ENCODE assay signal across 8 cellular contexts in genomic region chr12:56128669-56129209, GRCh38. TPM values are rescaled to one million over a fixed set of nuclear protein-coding genes. Genes with fewer than 3 reads are reported as not detected.
DNase-seq lines count a peak whose midpoint lies in the region; ATAC-seq and TF ChIP-seq lines count a peak whose summit lies in the region.

No MANE protein-coding gene starts in this region.

- H3K36me3 ChIP-seq in BJ (ENCODE audit: control insufficient read depth, insufficient read depth, low read length): peaks cover 23% of the 10 kb centered on the region
- peaks cover 21 to 34% of the 10 kb centered on the region in 2 experiments for H3K36me3 ChIP-seq in HCT116 (ENCODE audit: control insufficient read depth in 1 of 2, insufficient read depth in 2 of 2, low read length in 2 of 2)
- H3K36me3 ChIP-seq in heart left ventricle: peaks cover 0 to 40% (median 36%) of the 10 kb centered on the region in 9 donors
- H3K36me3 ChIP-seq in rectal smooth muscle tissue (ENCODE audit: control insufficient read depth, insufficient read depth, low read length): peaks cover 24% of the 10 kb centered on the region

- H4K20me1 ChIP-seq in HCT116 (ENCODE audit: insufficient read depth): no peaks in the 10 kb centered on the region

- TF ChIP-seq POLR2A in HCT116 (IDR thresholded peaks at IDR 0.05; ENCODE audit: borderline replicate concordance, extremely low read depth, insufficient read depth, insufficient read length): no peak
- TF ChIP-seq POLR2A in heart left ventricle (IDR thresholded peaks at IDR 0.05): no peak

- H3K4me2 ChIP-seq in HCT116 (ENCODE audit: low read length): peak overlapping the region; percentile 89

- no peaks in the 10 kb centered on the region for H3K27me3 ChIP-seq in BJ (ENCODE audit: control insufficient read depth, insufficient read depth, low read length)
- H3K27me3 ChIP-seq in HCT116 (ENCODE audit: insufficient read depth, low read length): no peaks in the 10 kb centered on the region
- no peaks in the 10 kb centered on the region for H3K27me3 ChIP-seq in heart left ventricle
- no peaks in the 10 kb centered on the region for H3K27me3 ChIP-seq in rectal smooth muscle tissue (ENCODE audit: control insufficient read depth, insufficient read depth, low read length)

- no peaks in the 10 kb centered on the region for H3K27me3 Mint-ChIP-seq in activated T-cell treated with anti-CD3 and anti-CD28 coated beads, Interleukin-2, amount 50 U/mL, for 72 hours (ENCODE audit: low read depth)

- intact Hi-C loops in HCT116 (cut with micrococcal nuclease): loop anchor here (2.0 kb wide), 1 partner anchor 24 kb away; the partner anchor contains the start of gene MYL6B
- intact Hi-C loops in heart left ventricle (cut with DNase I): loop anchor here in 6 of 10 donors (1.0 to 10.0 kb wide), 7 partner anchors 24 to 339 kb away; partner anchors contain the start of genes SPRYD4 (in 5 of the 6), MYL6B (in 2 of the 6), CNPY2 (in 1 of the 6) and MYL6 (in 1 of the 6)

- no peak overlapping the region for H2AFZ ChIP-seq in HCT116 (ENCODE audit: low read depth, low read length, poor library complexity, severe bottlenecking)

- H3K79me2 ChIP-seq in HCT116 (ENCODE audit: insufficient read depth, low read length): peaks cover 29% of the 10 kb centered on the region

- POLR2A ChIA-PET in BJ (lab: Charles Lee): interaction anchor here (0.6 to 0.8 kb wide), 2 partner anchors 25 to 160 kb away, joined by 3 to 4 read pairs; partner anchors contain the start of gene PA2G4
- POLR2A ChIA-PET in HCT116 (lab: Charles Lee): interaction anchor here (0.7 to 2.8 kb wide), 12 partner anchors 9 to 390 kb away, joined by 3 to 42 read pairs (median 8); partner anchors contain the start of genes MYL6, MYL6B, PA2G4 and RNF41

- in situ Hi-C loops in KBM-7 (cut with MboI; ENCODE audit: low pct_unique_long_range_greater_than_20kb, low sequenced_read_pairs): no loop called here

- H3K4me3 ChIP-seq in BJ (ENCODE audit: low read depth, low read length): peak overlapping the region; percentile 90
- peak overlapping the region; percentile 90 to 91 for H3K4me3 ChIP-seq in HCT116 (replicated peaks in 1 of 2; ENCODE audit: low read depth in 1 of 2, low read length in 2 of 2)
- H3K4me3 ChIP-seq in heart left ventricle: peak overlapping the region; percentile 75 to 97 (median 84)
- H3K4me3 ChIP-seq in rectal smooth muscle tissue (ENCODE audit: low read length): peak overlapping the region; percentile 94

- CTCF ChIA-PET in BJ (lab: Yijun Ruan, JAX): interaction anchor here (0.6 to 5.4 kb wide), 6 partner anchors 11 to 129 kb away, joined by 3 to 70 read pairs (median 6); partner anchors contain the start of genes ANKRD52, MYL6, SMARCC2 and ZC3H10
- CTCF ChIA-PET in HCT116 (lab: Charles Lee): interaction anchor here (1.3 to 1.9 kb wide), 5 partner anchors 10 to 77 kb away, joined by 4 to 24 read pairs (median 7); partner anchors contain the start of genes MYL6B, PA2G4, SMARCC2 and ZC3H10

- H3K9me3 ChIP-seq in HCT116 (ENCODE audit: control insufficient read depth in 1 of 2, insufficient read depth in 1 of 2, low read depth in 1 of 2, low read length in 2 of 2): no peaks in the 10 kb centered on the region
- no peaks in the 10 kb centered on the region for H3K9me3 ChIP-seq in heart left ventricle

- H3K27ac Mint-ChIP-seq in activated T-cell treated with anti-CD3 and anti-CD28 coated beads, Interleukin-2, amount 50 U/mL, for 72 hours: peak overlapping the region; percentile 94

- H3K36me3 Mint-ChIP-seq in activated T-cell treated with anti-CD3 and anti-CD28 coated beads, Interleukin-2, amount 50 U/mL, for 72 hours (ENCODE audit: insufficient read depth in 2 of 2): peaks cover 24 to 32% of the 10 kb centered on the region in 2 donors

- RAD21 ChIA-PET in HCT116 (lab: Charles Lee; ENCODE audit: low non-redundant PET in 1 of 2, low total read pairs in 2 of 2, uncharacterized antibody in 2 of 2, unreplicated experiment in 2 of 2): interaction anchor here in 1 of 2 experiments (1.3 kb wide), 1 partner anchor 61 kb away, joined by 6 read pairs; the partner anchor contains the start of gene SMARCC2

- 0% methylated on average over 21 of the region's 21 CpGs for WGBS in heart left ventricle, 4 donors

- peak overlapping the region; percentile 97 to 98 for H3K4me3 Mint-ChIP-seq in activated T-cell treated with anti-CD3 and anti-CD28 coated beads, Interleukin-2, amount 50 U/mL, for 72 hours

- H3K9me3 Mint-ChIP-seq in activated T-cell treated with anti-CD3 and anti-CD28 coated beads, Interleukin-2, amount 50 U/mL, for 72 hours: no peaks in the 10 kb centered on the region

- H3K9me2 ChIP-seq in HCT116 (ENCODE audit: insufficient read depth): no peaks in the 10 kb centered on the region

- peaks cover 68% of the 10 kb centered on the region for H3K4me1 Mint-ChIP-seq in activated T-cell treated with anti-CD3 and anti-CD28 coated beads, Interleukin-2, amount 50 U/mL, for 72 hours (ENCODE audit: low read depth)

- BruUV-seq in HCT116 (replicated peaks; lab: Mats Ljungman, UMichigan): TSS peak; percentile 28

- H3K27ac ChIP-seq in HCT116 (ENCODE audit: low read depth, low read length): peak overlapping the region; percentile 76
- peak overlapping the region; percentile 23 to 94 (median 90) for H3K27ac ChIP-seq in heart left ventricle
- H3K27ac ChIP-seq in rectal smooth muscle tissue (ENCODE audit: low read depth, low read length): peak overlapping the region; percentile 95

- ATAC-seq in HCT116: peak; percentile 6
- no peak for ATAC-seq in activated T-cell treated with anti-CD3 and anti-CD28 coated beads, Interleukin-2, amount 50 U/mL, for 72 hours (replicated peaks in 1 of 2)
- peak in 3 of 4 donors; percentile 1 to 14 (median 3) for ATAC-seq in heart left ventricle
- ATAC-seq in HG03520 (IDR thresholded peaks at IDR 0.05; ENCODE audit: unreplicated experiment): no peak

- no peak for TF ChIP-seq RAD21 in HCT116 (IDR thresholded peaks at IDR 0.05; ENCODE audit: low read depth)

- TF ChIP-seq CTCF in BJ (IDR thresholded peaks at IDR 0.05; ENCODE audit: insufficient read depth, low read depth, low read length): no peak
- TF ChIP-seq CTCF in HCT116 (IDR thresholded peaks at IDR 0.05 in 2 of 3, conservative IDR thresholded peaks at IDR 0.05 in 1 of 3; ENCODE audit: borderline replicate concordance in 1 of 3, insufficient read depth in 1 of 3, low read depth in 2 of 3, low read length in 2 of 3): no peak
- no peak for TF ChIP-seq CTCF in heart left ventricle (IDR thresholded peaks at IDR 0.05)
- no peak for TF ChIP-seq CTCF in GM20000 (IDR thresholded peaks at IDR 0.05; ENCODE audit: extremely low read depth, missing control alignments)

- H3K4me1 ChIP-seq in HCT116 (ENCODE audit: control insufficient read depth in 1 of 2, insufficient read depth in 2 of 2, low read length in 2 of 2) (peaks cover 16 to 33% of the 10 kb centered on the region in 2 experiments), heart left ventricle (peaks cover 8 to 57% (median 31%) of the 10 kb centered on the region in 12 donors), rectal smooth muscle tissue (ENCODE audit: control insufficient read depth, insufficient read depth, low read length) (peaks cover 19% of the 10 kb centered on the region)

- H3K9ac ChIP-seq in HCT116 (ENCODE audit: low read length) (peak overlapping the region; percentile 90), rectal smooth muscle tissue (ENCODE audit: low read length) (peak overlapping the region; percentile 77)

- DNase-seq in BJ (ENCODE audit: low read depth): no peak
- no peak for DNase-seq in HCT116 (ENCODE audit: low read depth, low spot score)
- DNase-seq in activated T-cell treated with anti-CD3 and anti-CD28 coated beads, Interleukin-2, amount 50 U/mL, for 72 hours: peak in 1 of 2 donors; percentile 46
- DNase-seq in heart left ventricle: peak in 2 of 5 donors; percentile 38 to 54
- DNase-seq in KBM-7: no peak
- no peak for DNase-seq in GM20000 (ENCODE audit: low spot score)

TF ChIP-seq in HCT116, 20 proteins besides CTCF, POLR2A, EP300 and RAD21 (continues in another document):
- TF ChIP-seq CEBPB (IDR thresholded peaks at IDR 0.05; ENCODE audit: low read depth): no peak

RNA-seq across cellular contexts. Expression of gene ESYT1, which starts 0.7 kb away (rescaled TPM):
- polyA plus RNA-seq in BJ (2011; rRNA removed) (180 and 264 TPM in 2 replicates), heart left ventricle (10 to 100 TPM; 17.0 to 67.3 TPM)
- 268 and 305 TPM in 2 replicates for polyA minus RNA-seq in BJ (2011; rRNA and poly(A)+ RNA removed)
- total RNA-seq in HCT116 (2021; ENCODE audit: unreplicated experiment) (80.9 TPM), heart left ventricle (10 to 100 TPM; 26.8 to 81.1 (median 43.4) TPM)
- polyA plus RNA-seq in HCT116 (2012): 67.3 and 87.6 TPM in 2 replicates
- 10 to 100 TPM; 74.6 to 84.6 TPM for total RNA-seq in activated T-cell treated with anti-CD3 and anti-CD28 coated beads, Interleukin-2, amount 50 U/mL, for 72 hours

RNA-seq across cellular contexts. Expression of gene ZC3H10, which starts 10.7 kb away (rescaled TPM):
- 1.4 and 1.6 TPM in 2 replicates for polyA plus RNA-seq in BJ (2011; rRNA removed)
- polyA minus RNA-seq in BJ (2011; rRNA and poly(A)+ RNA removed): 2.9 and 3.7 TPM in 2 replicates
- total RNA-seq in HCT116 (2021; ENCODE audit: unreplicated experiment): 8.7 TPM
- 3.6 and 3.7 TPM in 2 replicates for polyA plus RNA-seq in HCT116 (2012)
- 10 to 100 TPM in 1 of 2 donors, 1 to 10 TPM in 1; 7.4 to 11.8 TPM for total RNA-seq in activated T-cell treated with anti-CD3 and anti-CD28 coated beads, Interleukin-2, amount 50 U/mL, for 72 hours
- 1 to 10 TPM; 2.7 to 6.4 (median 4.9) TPM for total RNA-seq in heart left ventricle
- 1 to 10 TPM; 3.5 to 3.9 TPM for polyA plus RNA-seq in heart left ventricle

RNA-seq across cellular contexts. Expression of gene RPL41, which starts 12.3 kb away (rescaled TPM):
- polyA plus RNA-seq in BJ (2011; rRNA removed) (5,645 and 7,867 TPM in 2 replicates), heart left ventricle (1,000 to 10,000 TPM in 1 of 2 donors, 100 to 1,000 TPM in 1; 752 to 4,466 TPM)
- polyA minus RNA-seq in BJ (2011; rRNA and poly(A)+ RNA removed): 516 and 877 TPM in 2 replicates
- total RNA-seq in HCT116 (2021; ENCODE audit: unreplicated experiment) (4,327 TPM), heart left ventricle (1,000 to 10,000 TPM in 8 of 9 donors, 100 to 1,000 TPM in 1; 533 to 2,381 (median 1,999) TPM)
- polyA plus RNA-seq in HCT116 (2012): 11,465 and 11,614 TPM in 2 replicates
- 1,000 to 10,000 TPM; 5,172 to 5,269 TPM for total RNA-seq in activated T-cell treated with anti-CD3 and anti-CD28 coated beads, Interleukin-2, amount 50 U/mL, for 72 hours

RNA-seq across cellular contexts. Expression of gene MYL6B, which starts 23.6 kb away (rescaled TPM):
- polyA plus RNA-seq in BJ (2011; rRNA removed): 74.1 and 75.4 TPM in 2 replicates
- 21.6 and 24.2 TPM in 2 replicates for polyA minus RNA-seq in BJ (2011; rRNA and poly(A)+ RNA removed)
- 94.3 TPM for total RNA-seq in HCT116 (2021; ENCODE audit: unreplicated experiment)
- 92.6 and 103 TPM in 2 replicates for polyA plus RNA-seq in HCT116 (2012)
- total RNA-seq in activated T-cell treated with anti-CD3 and anti-CD28 coated beads, Interleukin-2, amount 50 U/mL, for 72 hours: 100 to 1,000 TPM in 1 of 2 donors, 10 to 100 TPM in 1; 96.3 to 111 TPM
- total RNA-seq in heart left ventricle: 10 to 100 TPM; 30.1 to 55.2 (median 41.1) TPM
- 10 to 100 TPM; 27.5 to 65.9 TPM for polyA plus RNA-seq in heart left ventricle

RNA-seq across cellular contexts. Expression of gene PA2G4, which starts 24.4 kb away (rescaled TPM):
- 134 and 215 TPM in 2 replicates for polyA plus RNA-seq in BJ (2011; rRNA removed)
- 38.6 and 41.5 TPM in 2 replicates for polyA minus RNA-seq in BJ (2011; rRNA and poly(A)+ RNA removed)
- 302 TPM for total RNA-seq in HCT116 (2021; ENCODE audit: unreplicated experiment)
- 297 and 338 TPM in 2 replicates for polyA plus RNA-seq in HCT116 (2012)
- 100 to 1,000 TPM; 226 to 265 TPM for total RNA-seq in activated T-cell treated with anti-CD3 and anti-CD28 coated beads, Interleukin-2, amount 50 U/mL, for 72 hours
- total RNA-seq in heart left ventricle: 100 to 1,000 TPM in 1 of 9 donors, 10 to 100 TPM in 8; 66.0 to 105 (median 72.4) TPM
- 100 to 1,000 TPM in 1 of 2 donors, 10 to 100 TPM in 1; 62.4 to 187 TPM for polyA plus RNA-seq in heart left ventricle

Comparison
In these comparisons a context has a peak if more than half of its experiments do, and no peak if none do; other contexts are left out.
1. ATAC-seq: peak in HCT116 (single experiment) and heart left ventricle (3 of 4); none in activated T-cell treated with anti-CD3 and anti-CD28 coated beads, Interleukin-2, amount 50 U/mL, for 72 hours (0 of 2) and HG03520 (single experiment).
2. Peak in every context shown above with its lines, with median percentiles within 50 percentile points of each other: H3K4me3 ChIP-seq and H3K27ac ChIP-seq.